ENCODE assay signal across 8 cellular contexts in the genomic region with DNA sequence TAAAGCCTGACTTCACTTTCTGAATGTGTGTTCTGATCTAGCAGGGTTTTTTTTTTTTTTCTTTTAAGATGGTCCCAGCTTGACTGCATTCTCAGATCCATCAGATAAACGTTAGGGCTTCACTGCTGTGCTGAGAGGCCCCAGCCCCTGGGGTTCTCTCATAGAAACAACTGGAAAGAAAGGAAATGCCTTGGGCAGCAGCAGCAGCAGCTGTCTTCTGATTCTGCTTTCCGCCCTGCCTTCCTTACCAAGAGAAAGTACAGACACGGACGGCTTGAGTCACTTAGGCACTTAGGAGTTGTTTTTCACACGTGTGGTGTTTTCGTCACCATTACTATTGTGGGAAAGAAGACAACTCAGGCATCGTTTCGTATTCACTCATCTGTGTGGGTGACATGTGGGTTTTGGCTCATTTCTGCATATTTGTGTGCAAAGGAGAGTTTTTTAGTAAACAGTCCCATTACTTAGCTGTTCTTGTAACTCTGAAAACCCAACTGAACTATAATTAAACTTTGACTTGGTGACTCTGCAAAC.
A peak's percentile ranks its signal among the peaks of the same experiment; 100 is the strongest.
DNase-seq lines count a peak whose midpoint lies in the region; ATAC-seq and TF ChIP-seq lines count a peak whose summit lies in the region.

No MANE protein-coding gene starts in this region.

- peaks cover 78% of the 10 kb centered on the region for H3K4me1 Mint-ChIP-seq in activated CD8-positive, alpha-beta memory T cell treated with anti-CD3 and anti-CD28 coated beads, Interleukin-2, amount 10 ng/mL, durations not matched to agents 7 days and 5 days
- H3K4me1 Mint-ChIP-seq in neural progenitor cell: peaks cover 73% of the 10 kb centered on the region
- H3K4me1 Mint-ChIP-seq in stimulated activated naive CD8-positive, alpha-beta T cell treated with anti-CD3 and anti-CD28 coated beads, Interleukin-15, Interleukin-2, amounts not matched to agents 100 ng/mL and 50 ng/mL, for 24 hours (ENCODE audit: low read depth): peaks cover 67% of the 10 kb centered on the region

- no peak overlapping the region for H2AFZ ChIP-seq in neural progenitor cell (replicated peaks)

- H3K27me3 Mint-ChIP-seq in activated CD8-positive, alpha-beta memory T cell treated with anti-CD3 and anti-CD28 coated beads, Interleukin-2, amount 10 ng/mL, durations not matched to agents 7 days and 5 days: peaks cover 5% of the 10 kb centered on the region
- no peaks in the 10 kb centered on the region for H3K27me3 Mint-ChIP-seq in neural progenitor cell (ENCODE audit: insufficient read depth, low read depth)
- H3K27me3 Mint-ChIP-seq in stimulated activated naive CD8-positive, alpha-beta T cell treated with anti-CD3 and anti-CD28 coated beads, Interleukin-15, Interleukin-2, amounts not matched to agents 100 ng/mL and 50 ng/mL, for 24 hours: no peaks in the 10 kb centered on the region

- H3K27ac ChIP-seq in epithelial cell of prostate (peak overlapping the region; percentile 33), neural progenitor cell (peak overlapping the region; percentile 79)

- no peaks in the 10 kb centered on the region for H3K9me3 ChIP-seq in neural progenitor cell (ENCODE audit: low read depth)

- peak; percentile 89 for DNase-seq in AG08395 (ENCODE audit: low spot score)
- DNase-seq in activated CD8-positive, alpha-beta memory T cell treated with anti-CD3 and anti-CD28 coated beads, Interleukin-2, amount 10 ng/mL, durations not matched to agents 7 days and 5 days: peak; percentile 92
- peak; percentile 65 for DNase-seq in epithelial cell of prostate (ENCODE audit: low read depth, low spot score)
- peak; percentile 78 for DNase-seq in neural progenitor cell (ENCODE audit: low spot score)
- DNase-seq in AML-193 (lab: John Stamatoyannopoulos, UW): no peak

- no peaks in the 10 kb centered on the region for H3K79me2 ChIP-seq in neural progenitor cell (ENCODE audit: low read depth)

- no peak for TF ChIP-seq CTCF in neural progenitor cell (IDR thresholded peaks at IDR 0.05)

- no peaks in the 10 kb centered on the region for H3K9me3 Mint-ChIP-seq in activated CD8-positive, alpha-beta memory T cell treated with anti-CD3 and anti-CD28 coated beads, Interleukin-2, amount 10 ng/mL, durations not matched to agents 7 days and 5 days (ENCODE audit: low read depth)
- H3K9me3 Mint-ChIP-seq in neural progenitor cell: no peaks in the 10 kb centered on the region
- no peaks in the 10 kb centered on the region for H3K9me3 Mint-ChIP-seq in stimulated activated naive CD8-positive, alpha-beta T cell treated with anti-CD3 and anti-CD28 coated beads, Interleukin-15, Interleukin-2, amounts not matched to agents 100 ng/mL and 50 ng/mL, for 24 hours

- H3K4me2 ChIP-seq in neural progenitor cell: peak overlapping the region; percentile 53

- H3K9ac ChIP-seq in neural progenitor cell: no peak overlapping the region

- H3K36me3 Mint-ChIP-seq in activated CD8-positive, alpha-beta memory T cell treated with anti-CD3 and anti-CD28 coated beads, Interleukin-2, amount 10 ng/mL, durations not matched to agents 7 days and 5 days: peaks cover 58% of the 10 kb centered on the region
- peaks cover 35% of the 10 kb centered on the region for H3K36me3 Mint-ChIP-seq in neural progenitor cell
- peaks cover 55% of the 10 kb centered on the region for H3K36me3 Mint-ChIP-seq in stimulated activated naive CD8-positive, alpha-beta T cell treated with anti-CD3 and anti-CD28 coated beads, Interleukin-15, Interleukin-2, amounts not matched to agents 100 ng/mL and 50 ng/mL, for 24 hours (ENCODE audit: low read depth)

- peak; percentile 92 for ATAC-seq in GM19438 (IDR thresholded peaks at IDR 0.05; ENCODE audit: low read depth, unreplicated experiment)
- ATAC-seq in HG03521 (IDR thresholded peaks at IDR 0.05; ENCODE audit: unreplicated experiment): peak; percentile 75
- peak; percentile 69 for ATAC-seq in activated CD8-positive, alpha-beta memory T cell treated with anti-CD3 and anti-CD28 coated beads, Interleukin-2, amount 10 ng/mL, durations not matched to agents 7 days and 5 days

- H4K20me1 ChIP-seq in neural progenitor cell (ENCODE audit: low read depth): peaks cover 16% of the 10 kb centered on the region

- H3K27me3 ChIP-seq in neural progenitor cell: no peaks in the 10 kb centered on the region

- H3K36me3 ChIP-seq in neural progenitor cell: no peaks in the 10 kb centered on the region

- peak overlapping the region; percentile 14 for H3K4me3 ChIP-seq in neural progenitor cell

- CTCF ChIA-PET in activated CD8-positive, alpha-beta memory T cell treated with anti-CD3 and anti-CD28 coated beads, Interleukin-2, amount 10 ng/mL, durations not matched to agents 7 days and 5 days (lab: Charles Lee): interaction anchor here (1.0 to 4.5 kb wide), 10 partner anchors 13 to 755 kb away, joined by 3 to 30 read pairs (median 4); no protein-coding TSS in a partner anchor

- peaks cover 50% of the 10 kb centered on the region for H3K4me1 ChIP-seq in neural progenitor cell

- peak overlapping the region; percentile 84 for H3K27ac Mint-ChIP-seq in activated CD8-positive, alpha-beta memory T cell treated with anti-CD3 and anti-CD28 coated beads, Interleukin-2, amount 10 ng/mL, durations not matched to agents 7 days and 5 days
- H3K27ac Mint-ChIP-seq in neural progenitor cell: peak overlapping the region; percentile 91
- peak overlapping the region; percentile 97 for H3K27ac Mint-ChIP-seq in stimulated activated naive CD8-positive, alpha-beta T cell treated with anti-CD3 and anti-CD28 coated beads, Interleukin-15, Interleukin-2, amounts not matched to agents 100 ng/mL and 50 ng/mL, for 24 hours

- peaks cover 33% of the 10 kb centered on the region for H3F3A ChIP-seq in neural progenitor cell (ENCODE audit: low read depth)

- peak overlapping the region; percentile 54 for H3K4me3 Mint-ChIP-seq in activated CD8-positive, alpha-beta memory T cell treated with anti-CD3 and anti-CD28 coated beads, Interleukin-2, amount 10 ng/mL, durations not matched to agents 7 days and 5 days
- peak overlapping the region; percentile 54 for H3K4me3 Mint-ChIP-seq in neural progenitor cell
- H3K4me3 Mint-ChIP-seq in stimulated activated naive CD8-positive, alpha-beta T cell treated with anti-CD3 and anti-CD28 coated beads, Interleukin-15, Interleukin-2, amounts not matched to agents 100 ng/mL and 50 ng/mL, for 24 hours: peak overlapping the region; percentile 77

Comparison
In these comparisons a context has a peak if more than half of its experiments do, and no peak if none do; other contexts are left out.
1. DNase-seq: peak in AG08395 (single experiment), activated CD8-positive, alpha-beta memory T cell treated with anti-CD3 and anti-CD28 coated beads, Interleukin-2, amount 10 ng/mL, durations not matched to agents 7 days and 5 days (single experiment), epithelial cell of prostate (single experiment) and neural progenitor cell (single experiment); none in AML-193 (0 of 2).
2. Peak in every context shown above with its lines, with median percentiles within 50 percentile points of each other: ATAC-seq, H3K27ac Mint-ChIP-seq and H3K4me3 Mint-ChIP-seq.